Comparison of ENCODE assay signal across 9 cellular contexts in genomic region chr13:44307255-44307654, GRCh38.
DNase-seq lines count a peak whose midpoint lies in the region; ATAC-seq, FAIRE-seq and TF ChIP-seq lines count a peak whose summit lies in the region.
"Had no signal": no experiment of that assay in that cellular context is flagged by ENCODE, and none has a peak within 500 bp of the region (broad histone marks: within the 10 kb centered on the region; RNA-seq: fewer than 3 reads in every experiment).

No MANE protein-coding gene starts in this region.

- TF ChIP-seq CTCF in DND-41 (IDR thresholded peaks at IDR 0.05; ENCODE audit: borderline replicate concordance, extremely low read depth, low read length, poor library complexity, severe bottlenecking), result no peak
- no peak for TF ChIP-seq CTCF in RWPE2 (IDR thresholded peaks at IDR 0.05; ENCODE audit: poor library complexity, severe bottlenecking)
- no peak for TF ChIP-seq CTCF in psoas muscle (IDR thresholded peaks at IDR 0.05)

- H3K4me2 ChIP-seq in DND-41 (ENCODE audit: insufficient read depth, low read length), result peak overlapping the region; percentile 55; the same call in 1 of the 2 replicates

- H3K27me3 ChIP-seq in DND-41 (ENCODE audit: insufficient read depth, low read length, poor library complexity) (no peaks in the 10 kb centered on the region), RWPE2 (ENCODE audit: insufficient read depth, poor library complexity, severe bottlenecking) (no peaks in the 10 kb centered on the region), psoas muscle (ENCODE audit: insufficient read depth in 3 of 3, low read length in 2 of 3) (no peaks in the 10 kb centered on the region)

- H3K4me1 ChIP-seq in DND-41 (ENCODE audit: insufficient read depth, low read length), result peaks cover 54% of the 10 kb centered on the region
- peaks cover 57% of the 10 kb centered on the region for H3K4me1 ChIP-seq in RWPE2 (ENCODE audit: insufficient read depth, poor library complexity, severe bottlenecking)
- H3K4me1 ChIP-seq in psoas muscle, result peaks cover 39% of the 10 kb centered on the region

- H3K36me3 ChIP-seq in DND-41 (ENCODE audit: insufficient read depth, low read length) (no peaks in the 10 kb centered on the region), RWPE2 (ENCODE audit: low read depth) (no peaks in the 10 kb centered on the region), psoas muscle (ENCODE audit: insufficient read depth in 1 of 2, low read depth in 1 of 2) (no peaks in the 10 kb centered on the region)

- H4K20me1 ChIP-seq in DND-41 (ENCODE audit: insufficient read depth, low read length), result no peaks in the 10 kb centered on the region

- no peak overlapping the region for H2AFZ ChIP-seq in DND-41 (ENCODE audit: low read depth, low read length)

- H3K4me3 ChIP-seq in DND-41 (ENCODE audit: low read depth in 1 of 2, low read length in 2 of 2) (no peak overlapping the region), RWPE2 (ENCODE audit: severe bottlenecking) (no peak overlapping the region), psoas muscle (no peak overlapping the region)

- FAIRE-seq in HTR-8/SVneo (lab: Jason Lieb, UNC), result no peak

- H3K27ac ChIP-seq in DND-41 (ENCODE audit: low read length), result no peak overlapping the region
- peak overlapping the region; percentile 100 for H3K27ac ChIP-seq in RWPE2 (ENCODE audit: poor library complexity, severe bottlenecking)
- H3K27ac ChIP-seq in psoas muscle, result peak overlapping the region; percentile 75

- peak overlapping the region; percentile 39; the same call in 1 of the 2 replicates for H3K9ac ChIP-seq in DND-41 (ENCODE audit: low read depth, low read length)

- no peaks in the 10 kb centered on the region for H3K79me2 ChIP-seq in DND-41 (ENCODE audit: insufficient read depth, low read length)

- 74 to 85% (median 74%) methylated on average over 4 of the region's 4 CpGs for WGBS in psoas muscle, 3 donors

- intact Hi-C loops in psoas muscle (cut with DNase I), result loop anchor here in 1 of 2 donors (10.0 kb wide), 1 partner anchor 128 kb away; no protein-coding TSS in a partner anchor

- no peak for DNase-seq in DND-41
- DNase-seq in RWPE2 (ENCODE audit: low spot score), result no peak
- peak; percentile 30 for DNase-seq in fibroblast of peridontal ligament (ENCODE audit: extremely low read depth)
- no peak for DNase-seq in psoas muscle
- DNase-seq in HTR-8/SVneo (ENCODE audit: insufficient read length, low spot score), result no peak
- no peak for DNase-seq in HPDE6-E6E7 (ENCODE audit: extremely low spot score)
- DNase-seq in C1 segment of cervical spinal cord (lab: John Stamatoyannopoulos, UW), result no peak
- no peak for DNase-seq in RPMI8226
- DNase-seq: CD4-positive, CD25-positive, alpha-beta regulatory T cell had no signal

- ATAC-seq in DND-41 (ENCODE audit: insufficient read depth, low read depth) (no peak), RWPE2 (ENCODE audit: low read depth) (no peak), psoas muscle (no peak)

- H3K9me3 ChIP-seq in DND-41 (ENCODE audit: insufficient read depth, low read length, severe bottlenecking), result no peaks in the 10 kb centered on the region
- no peaks in the 10 kb centered on the region for H3K9me3 ChIP-seq in RWPE2 (ENCODE audit: severe bottlenecking)
- H3K9me3 ChIP-seq in psoas muscle, result no peaks in the 10 kb centered on the region
